ENCODE assay signal across 22 cellular contexts in the genomic region with DNA sequence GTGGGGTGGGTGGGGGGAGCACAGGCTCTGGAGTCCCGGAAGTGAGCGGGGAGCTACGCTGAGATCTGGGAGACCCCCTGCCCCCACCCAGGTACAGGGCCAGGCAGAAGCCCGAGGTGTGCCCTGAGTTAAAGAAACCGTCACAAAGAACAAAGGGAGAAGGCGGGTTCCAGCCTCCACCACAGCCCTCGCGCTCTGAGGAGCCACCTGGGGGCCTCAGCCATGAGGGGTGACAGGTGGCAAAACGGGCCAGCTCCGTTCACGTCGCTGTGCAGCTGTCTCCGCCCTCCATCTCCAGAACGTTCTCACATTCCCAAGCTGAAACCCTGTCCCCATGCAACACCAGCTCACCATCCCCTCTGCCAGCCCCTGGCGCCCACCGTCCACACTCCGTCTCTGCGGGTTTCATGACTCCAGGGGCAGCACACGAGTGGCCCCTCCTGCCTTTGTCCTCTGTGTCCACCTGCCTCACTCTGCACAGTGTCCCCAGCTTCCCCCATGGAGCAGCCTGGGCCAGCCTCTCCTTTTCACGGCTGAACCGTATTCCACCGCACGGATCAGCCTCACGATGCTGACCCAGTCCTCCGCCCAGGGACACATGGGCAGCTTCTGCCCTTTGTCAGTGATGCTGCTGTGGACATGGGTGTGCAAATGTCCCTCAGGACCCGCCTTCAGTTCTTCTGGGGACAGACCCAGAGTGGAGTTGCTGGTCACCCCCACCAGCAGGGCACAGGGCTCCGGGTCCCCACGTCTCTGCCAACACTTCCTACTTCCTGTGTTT. TPM values are rescaled to one million over a fixed set of nuclear protein-coding genes. Genes with fewer than 3 reads are reported as not detected.
DNase-seq lines count a peak whose midpoint lies in the region; ATAC-seq and TF ChIP-seq lines count a peak whose summit lies in the region.
"Had no signal": no experiment of that assay in that cellular context is flagged by ENCODE, and none has a peak within 500 bp of the region (broad histone marks: within the 10 kb centered on the region; RNA-seq: fewer than 3 reads in every experiment).

No MANE protein-coding gene starts in this region.

- H3K27ac Mint-ChIP-seq in stimulated activated naive CD8-positive, alpha-beta T cell treated with anti-CD3 and anti-CD28 coated beads, Interleukin-15, amount 100 ng/mL, for 72 hours, result no peak overlapping the region
- H3K27ac Mint-ChIP-seq: activated CD4-positive, alpha-beta T cell treated with anti-CD3 and anti-CD28 coated beads, Interleukin-2, amount 10 ng/mL, durations not matched to agents 7 days and 5 days; activated T-helper 2 cell treated with anti-CD3 and anti-CD28 coated beads, Interferon-gamma antibody, Interleukin-2, Interleukin-4, amounts not matched to agents 10 μg/mL and 5 μg/mL and 100 μg/mL, durations not matched to agents 14 hours and 24 hours and 36 hours; GM23338 had no signal

- 38 to 43% (median 42%) methylated on average over 24 to 28 of the region's 28 CpGs for WGBS in psoas muscle, 3 donors

- DNase-seq in NCI-H1105 treated with DMSO at 0.1 percent for 48 hours (lab: John Stamatoyannopoulos, UW) (peak; percentile 3), NCI-H1105 (lab: John Stamatoyannopoulos, UW) (no peak), NCI-H69 (lab: John Stamatoyannopoulos, UW) (peak; percentile 46), islet precursor cell (peak; percentile 49), psoas muscle (peak; percentile 5 to 44), SKM-1 treated with dmso at 0.1 percent for 144 hours (lab: John Stamatoyannopoulos, UW; ENCODE audit: unreplicated experiment) (no peak), epidermal melanocyte (ENCODE audit: insufficient read length, low spot score) (no peak)
- no peak for DNase-seq in stimulated activated naive CD8-positive, alpha-beta T cell treated with anti-CD3 and anti-CD28 coated beads, Interleukin-15, amount 100 ng/mL, for 72 hours
- DNase-seq: activated CD4-positive, alpha-beta T cell treated with anti-CD3 and anti-CD28 coated beads, Interleukin-2, amount 10 ng/mL, durations not matched to agents 7 days and 5 days; gastrocnemius medialis; NCI-H146; RPMI8226 had no signal

- H3K27me3 ChIP-seq in psoas muscle (ENCODE audit: insufficient read depth in 3 of 3, low read length in 2 of 3), result peaks cover 0 to 70% (median 12%) of the 10 kb centered on the region in 3 donors

- H3K36me3 ChIP-seq in psoas muscle (ENCODE audit: insufficient read depth in 1 of 2, low read depth in 1 of 2), result no peaks in the 10 kb centered on the region
- H3K36me3 ChIP-seq: BLaER1, breast epithelium, gastrocnemius medialis, left lung, ovary had no signal

- H3K9me3 ChIP-seq in psoas muscle, result no peaks in the 10 kb centered on the region
- H3K9me3 ChIP-seq: BLaER1, breast epithelium, gastrocnemius medialis, left lung, ovary had no signal

- ATAC-seq in psoas muscle, result no peak
- ATAC-seq in stimulated activated naive CD8-positive, alpha-beta T cell treated with anti-CD3 and anti-CD28 coated beads, Interleukin-15, amount 100 ng/mL, for 72 hours, result no peak
- ATAC-seq: esophagus mucosa, gastrocnemius medialis, GM23338, left lung had no signal

- H3K4me1 Mint-ChIP-seq in stimulated activated naive CD8-positive, alpha-beta T cell treated with anti-CD3 and anti-CD28 coated beads, Interleukin-15, amount 100 ng/mL, for 72 hours, result no peaks in the 10 kb centered on the region
- H3K4me1 Mint-ChIP-seq: activated CD4-positive, alpha-beta T cell treated with anti-CD3 and anti-CD28 coated beads, Interleukin-2, amount 10 ng/mL, durations not matched to agents 7 days and 5 days had no signal

- H3K4me1 ChIP-seq in psoas muscle, result no peaks in the 10 kb centered on the region
- H3K4me1 ChIP-seq: gastrocnemius medialis, left lung had no signal

- TF ChIP-seq CTCF in psoas muscle (IDR thresholded peaks at IDR 0.05), result no peak

- H3K27me3 Mint-ChIP-seq in stimulated activated naive CD8-positive, alpha-beta T cell treated with anti-CD3 and anti-CD28 coated beads, Interleukin-15, amount 100 ng/mL, for 72 hours, result peaks cover 43% of the 10 kb centered on the region
- H3K27me3 Mint-ChIP-seq: activated CD4-positive, alpha-beta T cell treated with anti-CD3 and anti-CD28 coated beads, Interleukin-2, amount 10 ng/mL, durations not matched to agents 7 days and 5 days had no signal

- H3K27ac ChIP-seq in psoas muscle, result no peak overlapping the region
- H3K27ac ChIP-seq: 22Rv1, BLaER1, dorsolateral prefrontal cortex, gastrocnemius medialis, left lung, ovary had no signal

- no peaks in the 10 kb centered on the region for H3K9me3 Mint-ChIP-seq in stimulated activated naive CD8-positive, alpha-beta T cell treated with anti-CD3 and anti-CD28 coated beads, Interleukin-15, amount 100 ng/mL, for 72 hours
- H3K9me3 Mint-ChIP-seq: activated CD4-positive, alpha-beta T cell treated with anti-CD3 and anti-CD28 coated beads, Interleukin-2, amount 10 ng/mL, durations not matched to agents 7 days and 5 days; activated T-helper 2 cell treated with anti-CD3 and anti-CD28 coated beads, Interferon-gamma antibody, Interleukin-2, Interleukin-4, amounts not matched to agents 10 μg/mL and 5 μg/mL and 100 μg/mL, durations not matched to agents 14 hours and 24 hours and 36 hours had no signal

- intact Hi-C loops in psoas muscle (cut with DNase I), result no loop called here

- no peak overlapping the region for H3K4me3 ChIP-seq in psoas muscle
- H3K4me3 ChIP-seq: BLaER1, breast epithelium, dorsolateral prefrontal cortex, gastrocnemius medialis, GM23338, left lung, ovary had no signal

- H3K4me3 Mint-ChIP-seq in stimulated activated naive CD8-positive, alpha-beta T cell treated with anti-CD3 and anti-CD28 coated beads, Interleukin-15, amount 100 ng/mL, for 72 hours, result no peak overlapping the region
- H3K4me3 Mint-ChIP-seq: activated CD4-positive, alpha-beta T cell treated with anti-CD3 and anti-CD28 coated beads, Interleukin-2, amount 10 ng/mL, durations not matched to agents 7 days and 5 days; GM23338 had no signal

RNA-seq across cellular contexts. Expression of a gene that starts 1.7 kb away (rescaled TPM):
- under 1 TPM in 3 of 4 donors, not detected in 1; 0.02 to 0.41 (median 0.20) TPM for total RNA-seq in psoas muscle
- polyA plus RNA-seq in psoas muscle, result under 1 TPM in 1 of 3 donors, not detected in 2; under 0.01 TPM
- total RNA-seq: activated CD4-positive, alpha-beta T cell treated with anti-CD3 and anti-CD28 coated beads, Interleukin-2, amount 10 ng/mL, durations not matched to agents 7 days and 5 days; activated T-helper 2 cell treated with anti-CD3 and anti-CD28 coated beads, Interferon-gamma antibody, Interleukin-2, Interleukin-4, amounts not matched to agents 10 μg/mL and 5 μg/mL and 100 μg/mL, durations not matched to agents 14 hours and 24 hours and 36 hours; urinary bladder had no signal
- polyA plus RNA-seq: urinary bladder had no signal

Comparison
In these comparisons a context has a peak if more than half of its experiments do, and no peak if none do; other contexts are left out.
1. DNase-seq: peak in NCI-H1105 treated with DMSO at 0.1 percent for 48 hours (single experiment), NCI-H69 (single experiment), islet precursor cell (single experiment) and psoas muscle (2 of 2); none in NCI-H1105 (single experiment), stimulated activated naive CD8-positive, alpha-beta T cell treated with anti-CD3 and anti-CD28 coated beads, Interleukin-15, amount 100 ng/mL, for 72 hours (0 of 2), SKM-1 treated with dmso at 0.1 percent for 144 hours (single experiment) and epidermal melanocyte (single experiment).